In the genomic region with DNA sequence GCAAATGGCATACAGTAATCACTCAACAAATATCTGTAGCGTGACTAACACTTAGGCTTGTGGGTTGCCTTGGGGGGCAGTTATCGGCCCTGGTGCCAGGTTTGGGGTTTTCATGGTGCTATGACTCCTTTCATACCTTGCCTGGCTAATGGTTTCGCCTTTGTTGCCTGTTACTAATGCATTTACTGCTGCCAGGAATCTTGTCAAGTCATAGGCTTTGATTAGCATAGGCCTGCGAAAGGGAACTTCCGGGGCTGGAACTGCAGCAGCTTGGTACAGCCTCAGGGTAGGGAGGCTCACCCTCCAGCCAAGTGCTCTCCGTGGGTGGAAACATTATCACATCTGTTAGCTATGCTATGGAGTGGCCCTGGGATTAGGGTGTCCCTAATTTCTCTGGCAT, we compare ENCODE assay signal across 11 cellular contexts. TPM values are rescaled to one million over a fixed set of nuclear protein-coding genes. Genes with fewer than 3 reads are reported as not detected.
DNase-seq lines count a peak whose midpoint lies in the region; ATAC-seq, FAIRE-seq and TF ChIP-seq lines count a peak whose summit lies in the region.
"Had no signal": no experiment of that assay in that cellular context is flagged by ENCODE, and none has a peak within 500 bp of the region (broad histone marks: within the 10 kb centered on the region; RNA-seq: fewer than 3 reads in every experiment).

No MANE protein-coding gene starts in this region.

- H3K4me3 Mint-ChIP-seq in brain: peak overlapping the region in 1 of 5 experiments; percentile 40

- TF ChIP-seq CTCF in brain (conservative IDR thresholded peaks at IDR 0.05) (no peak), D721Med (IDR thresholded peaks at IDR 0.05; ENCODE audit: insufficient read depth, missing control alignments) (no peak), GM13976 (IDR thresholded peaks at IDR 0.05; ENCODE audit: borderline replicate concordance, control extremely low read depth, extremely low read depth, insufficient read depth, missing control alignments) (no peak)

- H3K36me3 Mint-ChIP-seq in brain: no peaks in the 10 kb centered on the region

- in situ Hi-C loops in GM13976 (cut with MboI; ENCODE audit: low sequenced_read_pairs, unreplicated experiment): no loop called here

- H3K9me3 Mint-ChIP-seq in brain: peaks cover 0 to 3% (median 0%) of the 10 kb centered on the region in 5 experiments

- FAIRE-seq in D721Med (lab: Jason Lieb, UNC): no peak

- peaks cover 52% of the 10 kb centered on the region for H3K4me1 Mint-ChIP-seq in brain

- peaks cover 2% of the 10 kb centered on the region for H3K27me3 Mint-ChIP-seq in brain

- ATAC-seq in HG03175 (IDR thresholded peaks at IDR 0.05; ENCODE audit: unreplicated experiment): no peak
- ATAC-seq: gastroesophageal sphincter had no signal

- H3K27ac Mint-ChIP-seq in brain: peak overlapping the region; percentile 53 to 90 (median 85)

- peak; percentile 44 for DNase-seq in COLO829 (ENCODE audit: low spot score)
- DNase-seq in HS-5 (ENCODE audit: low read depth): peak; percentile 54
- DNase-seq in kidney glomerular epithelial cell (lab: John Stamatoyannopoulos, UW): peak; percentile 43
- no peak for DNase-seq in D721Med (ENCODE audit: insufficient read length, low spot score)
- DNase-seq in stimulated activated CD4-positive, alpha-beta T cell treated with anti-CD3 and anti-CD28 coated beads, Interleukin-2, amount 100 ng/mL, for 48 hours: no peak
- DNase-seq in GM13976 (ENCODE audit: low spot score): no peak
- DNase-seq: SHP77 treated with DMSO at 0.1 percent for 48 hours; stimulated activated CD8-positive, alpha-beta memory T cell treated with anti-CD3 and anti-CD28 coated beads, Interleukin-4, amount 100 ng/mL, for 48 hours had no signal

RNA-seq across cellular contexts. Expression of a gene that starts 13.2 kb away (rescaled TPM):
- 40.2 TPM for polyA plus RNA-seq in brain (ENCODE audit: insufficient read depth, low read depth, low replicate concordance)

RNA-seq across cellular contexts. Expression of a gene that starts 52.1 kb away (rescaled TPM):
- polyA plus RNA-seq in brain (ENCODE audit: insufficient read depth, low read depth, low replicate concordance): 250 TPM

Comparison
In these comparisons a context has a peak if more than half of its experiments do, and no peak if none do; other contexts are left out.
1. DNase-seq: peak in COLO829 (single experiment), HS-5 (single experiment) and kidney glomerular epithelial cell (single experiment); none in D721Med (single experiment), stimulated activated CD4-positive, alpha-beta T cell treated with anti-CD3 and anti-CD28 coated beads, Interleukin-2, amount 100 ng/mL, for 48 hours (0 of 2) and GM13976 (single experiment).